34 cellular contexts compared by ENCODE assay signal in genomic region chr17:70879389-70879788, GRCh38.
"Had no signal": no experiment of that assay in that cellular context is flagged by ENCODE, and none has a peak within 500 bp of the region (broad histone marks: within the 10 kb centered on the region; RNA-seq: fewer than 3 reads in every experiment).

No MANE protein-coding gene starts in this region.

- H3K27me3 ChIP-seq: brain microvascular endothelial cell had no signal

- H3K27ac Mint-ChIP-seq: activated B cell treated with CpG ODN at 0.5 μM for 24 hours; activated CD8-positive, alpha-beta T cell treated with anti-CD3 and anti-CD28 coated beads for 36 hours; activated naive CD8-positive, alpha-beta T cell; activated T-helper 17 cell treated with anti-CD3 and anti-CD28 coated beads, Interleukin-2, amount 50 U/mL, for 72 hours; dendritic cell treated with granulocyte-macrophage colony-stimulating factor and Interleukin-4, amounts not matched to agents 40 ng/mL and 50 ng/mL, for 4 days; endodermal cell; T-helper 17 cell; T-helper 2 cell treated with Interferon-gamma antibody and Interleukin-4, amounts not matched to agents 5 μg/mL and 100 μg/mL, for 36 hours had no signal

- H3K36me3 ChIP-seq: brain microvascular endothelial cell, esophagus muscularis mucosa, WERI-Rb-1 had no signal

- H3K36me3 Mint-ChIP-seq: activated naive CD8-positive, alpha-beta T cell had no signal

- H3K27me3 Mint-ChIP-seq: activated B cell treated with CpG ODN at 0.5 μM for 24 hours; activated CD8-positive, alpha-beta T cell treated with anti-CD3 and anti-CD28 coated beads for 36 hours; activated naive CD8-positive, alpha-beta T cell; activated T-helper 17 cell treated with anti-CD3 and anti-CD28 coated beads, Interleukin-2, amount 50 U/mL, for 72 hours; central memory CD8-positive, alpha-beta T cell; dendritic cell treated with granulocyte-macrophage colony-stimulating factor and Interleukin-4, amounts not matched to agents 40 ng/mL and 50 ng/mL, for 4 days; T-helper 17 cell had no signal

- FAIRE-seq: astrocyte, bronchial epithelial cell, frontal cortex had no signal

- H3K4me3 Mint-ChIP-seq: activated B cell treated with CpG ODN at 0.5 μM for 24 hours; activated CD8-positive, alpha-beta T cell treated with anti-CD3 and anti-CD28 coated beads for 36 hours; activated naive CD8-positive, alpha-beta T cell; activated T-cell treated with anti-CD3 and anti-CD28 coated beads, Interleukin-2, amount 50 U/mL, for 4 hours; activated T-helper 17 cell treated with anti-CD3 and anti-CD28 coated beads, Interleukin-2, amount 50 U/mL, for 72 hours; central memory CD8-positive, alpha-beta T cell; dendritic cell treated with granulocyte-macrophage colony-stimulating factor and Interleukin-4, amounts not matched to agents 40 ng/mL and 50 ng/mL, for 4 days; endodermal cell; T-helper 17 cell; T-helper 2 cell treated with Interferon-gamma antibody and Interleukin-4, amounts not matched to agents 5 μg/mL and 100 μg/mL, for 36 hours had no signal

- H3K4me1 ChIP-seq: esophagus muscularis mucosa had no signal

- H3K4me1 Mint-ChIP-seq: activated B cell treated with CpG ODN at 0.5 μM for 24 hours; activated T-helper 17 cell treated with anti-CD3 and anti-CD28 coated beads, Interleukin-2, amount 50 U/mL, for 72 hours; central memory CD8-positive, alpha-beta T cell; endodermal cell; T-helper 17 cell had no signal

- H3K4me3 ChIP-seq: coronary artery, dorsolateral prefrontal cortex, esophagus muscularis mucosa had no signal

- H3K9me3 Mint-ChIP-seq: activated T-helper 17 cell treated with anti-CD3 and anti-CD28 coated beads, Interleukin-2, amount 50 U/mL, for 72 hours had no signal

- H3K9me3 ChIP-seq: esophagus muscularis mucosa had no signal

- ATAC-seq: activated CD4-positive, CD25-positive, alpha-beta regulatory T cell treated with anti-CD3 and anti-CD28 coated beads, Interleukin-2, amount 50 U/mL, for 24 hours; activated CD8-positive, alpha-beta T cell treated with anti-CD3 and anti-CD28 coated beads for 36 hours; activated T-cell treated with anti-CD3 and anti-CD28 coated beads, Interleukin-2, amount 50 U/mL, for 4 hours; activated T-helper 17 cell treated with anti-CD3 and anti-CD28 coated beads, Interleukin-2, amount 50 U/mL, for 72 hours; T-helper 17 cell had no signal

- DNase-seq: activated B cell treated with CpG ODN at 0.5 μM for 24 hours; activated CD4-positive, alpha-beta T cell treated with anti-CD3 and anti-CD28 coated beads for 48 hours; activated CD4-positive, alpha-beta T cell treated with anti-CD3 and anti-CD28 coated beads, Interleukin-2, amount 50 U/mL, for 1 hour; activated CD4-positive, alpha-beta T cell treated with anti-CD3 and anti-CD28 coated beads, Interleukin-2, amount 50 U/mL, for 48 hours; activated CD8-positive, alpha-beta memory T cell treated with anti-CD3 and anti-CD28 coated beads for 24 hours; activated CD8-positive, alpha-beta T cell treated with anti-CD3 and anti-CD28 coated beads for 36 hours; activated effector memory CD4-positive, alpha-beta T cell treated with Interleukin-2 at 50 U/mL for 16 hours; activated gamma-delta T cell treated with Interleukin-2 at 50 U/mL for 16 hours; activated naive CD4-positive, alpha-beta T cell treated with anti-CD3 and anti-CD28 coated beads, Interleukin-2, amount 50 U/mL, for 16 hours; activated naive CD4-positive, alpha-beta T cell treated with Interleukin-2 at 50 U/mL for 16 hours; activated T-cell treated with anti-CD3 and anti-CD28 coated beads, Interleukin-2, amount 50 U/mL, for 4 hours; amniotic stem cell; anterior cingulate cortex; brain microvascular endothelial cell; dorsolateral prefrontal cortex; effector memory CD4-positive, alpha-beta T cell; endodermal cell; erythroblast; head of caudate nucleus; T-helper 1 cell; T-helper 17 cell; T1000; WERI-Rb-1 had no signal

- H3K27ac ChIP-seq: brain microvascular endothelial cell, coronary artery, dorsolateral prefrontal cortex, esophagus muscularis mucosa, WERI-Rb-1 had no signal
